8 cellular contexts compared by ENCODE assay signal in the genomic region with DNA sequence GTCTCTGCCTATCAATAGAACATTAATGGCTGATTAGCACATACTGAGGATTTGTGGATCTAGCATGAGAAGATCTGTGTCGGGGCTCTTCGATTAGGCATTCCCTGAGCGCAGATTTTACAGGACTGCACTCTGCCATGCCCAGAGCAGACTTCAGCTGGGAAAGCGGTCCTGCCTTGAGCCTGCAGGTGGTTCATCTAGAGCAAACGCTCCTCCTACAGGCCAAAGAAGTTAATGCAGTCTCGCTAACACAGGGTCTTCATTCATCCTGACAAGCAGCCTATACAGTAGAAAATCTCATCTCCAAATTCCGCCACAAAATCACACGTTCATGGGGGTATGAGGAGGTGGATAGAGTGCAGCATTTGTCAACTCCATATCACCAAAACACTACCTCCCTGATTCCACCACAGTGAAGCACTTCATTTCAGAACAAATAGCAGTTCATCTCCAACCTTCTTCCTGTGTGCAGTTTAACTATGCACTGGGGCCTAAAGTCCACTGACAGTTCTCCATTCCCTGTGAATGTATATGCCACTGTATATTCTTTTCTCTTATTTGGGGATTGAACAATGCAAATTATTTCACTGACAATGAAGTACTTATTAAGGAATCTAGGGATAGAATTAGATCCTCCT.
DNase-seq lines count a peak whose midpoint lies in the region; ATAC-seq, FAIRE-seq and TF ChIP-seq lines count a peak whose summit lies in the region.

No MANE protein-coding gene starts in this region.

- no peak overlapping the region for H2BK120ac ChIP-seq in H1 (replicated peaks; ENCODE audit: low read depth, low read length)

- H3K4ac ChIP-seq in H1 (replicated peaks; ENCODE audit: insufficient read length, low read depth, low read length): no peak overlapping the region

- no peak overlapping the region for H2BK5ac ChIP-seq in H1 (ENCODE audit: low read depth, low read length)

- H3K9ac ChIP-seq in Loucy (ENCODE audit: low read depth, low read length, poor library complexity, severe bottlenecking) (no peak overlapping the region), H1 (replicated peaks in 1 of 4; ENCODE audit: extremely low read depth in 1 of 4, low read depth in 3 of 4, low read length in 3 of 4) (no peak overlapping the region)

- no peaks in the 10 kb centered on the region for H3K9me2 ChIP-seq in Loucy (replicated peaks; ENCODE audit: low read depth, low read length)

- H3K79me2 ChIP-seq in Loucy (ENCODE audit: insufficient read depth, low read length) (no peaks in the 10 kb centered on the region), H1 (ENCODE audit: control insufficient read depth in 1 of 2, insufficient read depth in 2 of 2, low read length in 2 of 2) (no peaks in the 10 kb centered on the region)

- no peaks in the 10 kb centered on the region for H3K23me2 ChIP-seq in H1 (ENCODE audit: low read depth, low read length)

- H2AK5ac ChIP-seq in H1 (ENCODE audit: low read depth, low read length): no peak overlapping the region

- H2BK12ac ChIP-seq in H1 (ENCODE audit: low read depth, low read length): no peak overlapping the region

- H2BK20ac ChIP-seq in H1 (ENCODE audit: low read length): no peak overlapping the region

- DNase-seq in ACHN: peak; percentile 60
- DNase-seq in GM12891 (ENCODE audit: insufficient read length, low spot score): peak; percentile 16
- peak; percentile 69 for DNase-seq in RWPE1 (ENCODE audit: low spot score)
- peak; percentile 85 to 87 for DNase-seq in H1 (ENCODE audit: low read depth in 1 of 2, low spot score in 2 of 2)
- DNase-seq in medulla oblongata (ENCODE audit: extremely low spot score): peak; percentile 89
- DNase-seq in urothelium cell line (ENCODE audit: low spot score): peak; percentile 80

- no peak overlapping the region for H4K91ac ChIP-seq in H1 (replicated peaks; ENCODE audit: insufficient read length, low read length)

- no peaks in the 10 kb centered on the region for H3K36me3 ChIP-seq in Loucy (ENCODE audit: insufficient read depth, low read length)
- no peaks in the 10 kb centered on the region for H3K36me3 ChIP-seq in H1 (ENCODE audit: control insufficient read depth in 2 of 4, insufficient read depth in 4 of 4, low read length in 3 of 4)

- peak; percentile 76 for TF ChIP-seq CTCF in Loucy (conservative IDR thresholded peaks at IDR 0.05; ENCODE audit: low read length)
- TF ChIP-seq CTCF in RWPE1 (conservative IDR thresholded peaks at IDR 0.05; ENCODE audit: low read depth): peak; percentile 83
- peak; percentile 59 to 92 (median 83) for TF ChIP-seq CTCF in H1 (IDR thresholded peaks at IDR 0.05; ENCODE audit: control extremely low read depth in 1 of 3, insufficient read depth in 1 of 3, low read depth in 1 of 3, low read length in 3 of 3)

- H3K56ac ChIP-seq in H1 (replicated peaks; ENCODE audit: insufficient read length, low read depth, low read length): no peak overlapping the region

- H3K14ac ChIP-seq in H1 (ENCODE audit: insufficient read length): no peak overlapping the region

- CTCF ChIA-PET in RWPE1 (lab: Yijun Ruan, JAX): interaction anchor here (0.5 to 0.9 kb wide), 5 partner anchors 40 to 1282 kb away, joined by 3 to 5 read pairs (median 3); no protein-coding TSS in a partner anchor
- CTCF ChIA-PET in H1 (lab: Charles Lee; ENCODE audit: partially characterized antibody): interaction anchor here (0.6 to 1.4 kb wide), 8 partner anchors 8 to 1967 kb away, joined by 3 to 5 read pairs (median 3); no protein-coding TSS in a partner anchor

- H3K4me1 ChIP-seq in Loucy (ENCODE audit: insufficient read depth, low read length, poor library complexity, severe bottlenecking): no peaks in the 10 kb centered on the region
- no peaks in the 10 kb centered on the region for H3K4me1 ChIP-seq in H1 (replicated peaks in 1 of 4; ENCODE audit: control insufficient read depth in 3 of 4, insufficient read depth in 4 of 4, low read length in 3 of 4)

- H3K9me3 ChIP-seq in Loucy (ENCODE audit: insufficient read depth, low read depth, low read length) (no peaks in the 10 kb centered on the region), H1 (ENCODE audit: insufficient read depth in 2 of 2, low read depth in 1 of 2, low read length in 1 of 2) (no peaks in the 10 kb centered on the region)

- H3K27ac ChIP-seq in RWPE1 (no peak overlapping the region), H1 (ENCODE audit: low read depth, low read length) (no peak overlapping the region)

- H3K27me3 ChIP-seq in Loucy (ENCODE audit: insufficient read depth, low read length, poor library complexity, severe bottlenecking): no peaks in the 10 kb centered on the region
- no peaks in the 10 kb centered on the region for H3K27me3 ChIP-seq in H1 (replicated peaks in 1 of 4; ENCODE audit: control insufficient read depth in 3 of 4, extremely low read depth in 1 of 4, insufficient read depth in 3 of 4, low read length in 3 of 4)

- 37% methylated on average over 8 of the region's 8 CpGs; no CpG with 5 or more reads in 1 of the 2 experiments for WGBS in H1 (ENCODE audit: extremely low coverage in 1 of 2, insufficient coverage in 1 of 2, insufficient read length in 1 of 2, insufficient replicate concordance in 2 of 2, low coverage in 1 of 2, low lambda C conversion rate in 2 of 2, missing lambda C conversion rate in 1 of 2), 2 experiments

- H4K5ac ChIP-seq in H1 (ENCODE audit: insufficient read length, low read depth, low read length): no peak overlapping the region

- no peaks in the 10 kb centered on the region for H3K79me1 ChIP-seq in H1 (ENCODE audit: low read depth, low read length)

- H3K4me2 ChIP-seq in Loucy (ENCODE audit: low read depth, low read length, poor library complexity, severe bottlenecking) (no peak overlapping the region), H1 (ENCODE audit: insufficient read depth in 1 of 2, low read depth in 2 of 2, low read length in 2 of 2) (no peak overlapping the region)

- no peak overlapping the region for H2BK15ac ChIP-seq in H1 (ENCODE audit: low read length)

- H4K20me1 ChIP-seq in Loucy (ENCODE audit: insufficient read depth, low read length, poor library complexity, severe bottlenecking) (no peaks in the 10 kb centered on the region), H1 (replicated peaks in 1 of 2; ENCODE audit: control insufficient read depth in 1 of 2, insufficient read depth in 2 of 2, low read length in 2 of 2) (no peaks in the 10 kb centered on the region)

- H3K23ac ChIP-seq in H1 (ENCODE audit: insufficient read length): no peak overlapping the region

- no peak overlapping the region for H3K4me3 ChIP-seq in Loucy (ENCODE audit: low read length, poor library complexity, severe bottlenecking)
- H3K4me3 ChIP-seq in H1 (ENCODE audit: extremely low read depth in 1 of 4, insufficient read depth in 2 of 4, low read depth in 3 of 4, low read length in 4 of 4): no peak overlapping the region

- H3K18ac ChIP-seq in H1 (ENCODE audit: extremely low read depth, low read length): no peak overlapping the region

- H4K8ac ChIP-seq in H1 (ENCODE audit: extremely low read depth, insufficient read depth, low read length): no peak overlapping the region

- TF ChIP-seq POLR2A in GM12891 (IDR thresholded peaks at IDR 0.05; ENCODE audit: low read depth, low read length): no peak
- no peak for TF ChIP-seq POLR2A in H1 (IDR thresholded peaks at IDR 0.05; ENCODE audit: control extremely low read depth in 1 of 2, low read depth in 2 of 2, low read length in 2 of 2)

- ATAC-seq in HG02588 (IDR thresholded peaks at IDR 0.05; ENCODE audit: unreplicated experiment): peak; percentile 90

- POLR2A ChIA-PET in RWPE1 (lab: Yijun Ruan, JAX; ENCODE audit: low non-redundant PET) (no interaction called here), H1 (lab: Charles Lee; ENCODE audit: partially characterized antibody) (interaction anchor here (0.6 kb wide), 1 partner anchor 924 kb away, joined by 4 read pairs; no protein-coding TSS in a partner anchor)

- FAIRE-seq in GM12891 (lab: Jason Lieb, UNC) (peak; percentile 94), H1 (lab: Jason Lieb, UNC) (peak; percentile 99), urothelium cell line (lab: Jason Lieb, UNC) (peak; percentile 17)

- TF ChIP-seq RAD21 in H1 (IDR thresholded peaks at IDR 0.05 in 1 of 2, conservative IDR thresholded peaks at IDR 0.05 in 1 of 2; ENCODE audit: low read depth in 2 of 2, low read length in 2 of 2): peak; percentile 97 to 98

- no peaks in the 10 kb centered on the region for H3F3A ChIP-seq in Loucy (ENCODE audit: low read depth)

- H2AFZ ChIP-seq in Loucy (ENCODE audit: low read length): no peak overlapping the region
- H2AFZ ChIP-seq in H1 (ENCODE audit: low read length): peak overlapping the region; percentile 88; the same call in 1 of the 2 replicates

- in situ Hi-C loops in ACHN (cut with HindIII; ENCODE audit: low pct_ligation_motif_present, low pct_unique_long_range_greater_than_20kb, low sequenced_read_pairs): no loop called here

- no peak for TF ChIP-seq EP300 in H1 (IDR thresholded peaks at IDR 0.05; ENCODE audit: borderline replicate concordance in 1 of 2, low read depth in 2 of 2, low read length in 2 of 2)

TF ChIP-seq in GM12891, 5 proteins besides CTCF, POLR2A, EP300 and RAD21:
- TF ChIP-seq SPI1 (IDR thresholded peaks at IDR 0.05; ENCODE audit: low read depth, low read length) (no peak), POU2F2 (IDR thresholded peaks at IDR 0.05; ENCODE audit: low read depth, low read length) (no peak), TAF1 (IDR thresholded peaks at IDR 0.05; ENCODE audit: low read depth, low read length) (no peak), POLR2AphosphoS5 (IDR thresholded peaks at IDR 0.05; ENCODE audit: low read depth, low read length) (no peak), PAX5 (IDR thresholded peaks at IDR 0.05; ENCODE audit: insufficient read depth, low read length, severe bottlenecking) (no peak)

TF ChIP-seq in H1, 55 proteins besides CTCF, POLR2A, EP300 and RAD21 (continues in another document):
- TF ChIP-seq KDM4A (IDR thresholded peaks at IDR 0.05; ENCODE audit: low read depth, low read length, severe bottlenecking) (no peak), GTF2F1 (IDR thresholded peaks at IDR 0.05; ENCODE audit: borderline replicate concordance, low read depth, low read length) (no peak), TAF7 (optimal IDR thresholded peaks at IDR 0.05; ENCODE audit: borderline replicate concordance, low read depth, low read length) (no peak), EGR1 (IDR thresholded peaks at IDR 0.05; ENCODE audit: borderline replicate concordance, low read depth, low read length) (no peak)
- TF ChIP-seq, protein P1, sequence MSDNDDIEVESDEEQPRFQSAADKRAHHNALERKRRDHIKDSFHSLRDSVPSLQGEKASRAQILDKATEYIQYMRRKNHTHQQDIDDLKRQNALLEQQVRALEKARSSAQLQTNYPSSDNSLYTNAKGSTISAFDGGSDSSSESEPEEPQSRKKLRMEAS (IDR thresholded peaks at IDR 0.05): 0 out of 2 replicates have a peak, but pooled peaks have one; percentile 38

Comparison
In these comparisons a context has a peak if more than half of its experiments do, and no peak if none do; other contexts are left out.
1. DNase-seq: peak in every context shown above with its lines; median percentile 89 in medulla oblongata; 86 in H1; 80 in urothelium cell line; 69 in RWPE1; 60 in ACHN; 16 in GM12891.